17 cellular contexts compared by ENCODE assay signal in genomic region chr12:20398720-20399119, GRCh38. TPM values are rescaled to one million over a fixed set of nuclear protein-coding genes. Genes with fewer than 3 reads are reported as not detected.
"Had no signal": no experiment of that assay in that cellular context is flagged by ENCODE, and none has a peak within 500 bp of the region (broad histone marks: within the 10 kb centered on the region; RNA-seq: fewer than 3 reads in every experiment).

No MANE protein-coding gene starts in this region.

- DNase-seq: activated CD4-positive, alpha-beta memory T cell treated with anti-CD3 and anti-CD28 coated beads, Interleukin-2, amount 10 ng/mL, durations not matched to agents 7 days and 5 days; activated CD4-positive, alpha-beta T cell treated with anti-CD3 and anti-CD28 coated beads for 36 hours; activated naive CD4-positive, alpha-beta T cell treated with anti-CD3 and anti-CD28 coated beads, Interleukin-2, amount 10 ng/mL, durations not matched to agents 7 days and 5 days; activated T-cell treated with anti-CD3 and anti-CD28 coated beads, Interleukin-2, amount 50 U/mL, for 24 hours; islet precursor cell; mammary epithelial cell; naive B cell; T-helper 9 cell had no signal

- H3K4me1 ChIP-seq: adrenal gland, parathyroid adenoma, vagina had no signal

- H3K9me3 Mint-ChIP-seq: activated CD4-positive, alpha-beta memory T cell treated with anti-CD3 and anti-CD28 coated beads, Interleukin-2, amount 10 ng/mL, durations not matched to agents 7 days and 5 days; activated naive CD4-positive, alpha-beta T cell treated with anti-CD3 and anti-CD28 coated beads, Interleukin-2, amount 10 ng/mL, durations not matched to agents 7 days and 5 days; activated T-cell treated with anti-CD3 and anti-CD28 coated beads, Interleukin-2, amount 50 U/mL, for 24 hours had no signal

- ATAC-seq: activated CD4-positive, alpha-beta T cell treated with anti-CD3 and anti-CD28 coated beads for 36 hours; gastroesophageal sphincter; left lobe of liver; stimulated activated memory B cell treated with anti-CD40 and anti-IgM and Interleukin-4, amounts not matched to agents 10 μg/mL and 1 μg/mL and 100 μg/mL, for 72 hours had no signal

- H3K9ac ChIP-seq: parathyroid adenoma had no signal

- H3K27ac Mint-ChIP-seq: activated CD4-positive, alpha-beta memory T cell treated with anti-CD3 and anti-CD28 coated beads, Interleukin-2, amount 10 ng/mL, durations not matched to agents 7 days and 5 days; activated CD4-positive, alpha-beta T cell treated with anti-CD3 and anti-CD28 coated beads for 36 hours; activated naive CD4-positive, alpha-beta T cell treated with anti-CD3 and anti-CD28 coated beads, Interleukin-2, amount 10 ng/mL, durations not matched to agents 7 days and 5 days; activated T-cell treated with anti-CD3 and anti-CD28 coated beads, Interleukin-2, amount 50 U/mL, for 24 hours; stimulated activated memory B cell treated with anti-CD40 and anti-IgM and Interleukin-4, amounts not matched to agents 10 μg/mL and 1 μg/mL and 100 μg/mL, for 72 hours had no signal

- H3K4me3 ChIP-seq: adrenal gland, cardiac muscle cell, gastroesophageal sphincter, tibial nerve, vagina had no signal

- H3K36me3 ChIP-seq: adrenal gland, cardiac muscle cell, gastroesophageal sphincter, tibial nerve, vagina had no signal

- H3K4me1 Mint-ChIP-seq: activated CD4-positive, alpha-beta T cell treated with anti-CD3 and anti-CD28 coated beads for 36 hours; naive B cell; stimulated activated memory B cell treated with anti-CD40 and anti-IgM and Interleukin-4, amounts not matched to agents 10 μg/mL and 1 μg/mL and 100 μg/mL, for 72 hours had no signal

- H3K27ac ChIP-seq: adrenal gland, cardiac muscle cell, gastroesophageal sphincter, parathyroid adenoma, tibial nerve, vagina, VCaP had no signal

- H3K9me3 ChIP-seq: adrenal gland, gastroesophageal sphincter, tibial nerve, vagina had no signal

- H3K27me3 ChIP-seq: adrenal gland, cardiac muscle cell, gastroesophageal sphincter, tibial nerve, vagina had no signal

- H3K4me3 Mint-ChIP-seq: activated CD4-positive, alpha-beta memory T cell treated with anti-CD3 and anti-CD28 coated beads, Interleukin-2, amount 10 ng/mL, durations not matched to agents 7 days and 5 days; activated CD4-positive, alpha-beta T cell treated with anti-CD3 and anti-CD28 coated beads for 36 hours; activated naive CD4-positive, alpha-beta T cell treated with anti-CD3 and anti-CD28 coated beads, Interleukin-2, amount 10 ng/mL, durations not matched to agents 7 days and 5 days; activated T-cell treated with anti-CD3 and anti-CD28 coated beads, Interleukin-2, amount 50 U/mL, for 24 hours; naive B cell; stimulated activated memory B cell treated with anti-CD40 and anti-IgM and Interleukin-4, amounts not matched to agents 10 μg/mL and 1 μg/mL and 100 μg/mL, for 72 hours had no signal

- H3K36me3 Mint-ChIP-seq: activated naive CD4-positive, alpha-beta T cell treated with anti-CD3 and anti-CD28 coated beads, Interleukin-2, amount 10 ng/mL, durations not matched to agents 7 days and 5 days; naive B cell; stimulated activated memory B cell treated with anti-CD40 and anti-IgM and Interleukin-4, amounts not matched to agents 10 μg/mL and 1 μg/mL and 100 μg/mL, for 72 hours had no signal

- H3K27me3 Mint-ChIP-seq: activated CD4-positive, alpha-beta memory T cell treated with anti-CD3 and anti-CD28 coated beads, Interleukin-2, amount 10 ng/mL, durations not matched to agents 7 days and 5 days; activated CD4-positive, alpha-beta T cell treated with anti-CD3 and anti-CD28 coated beads for 36 hours; activated naive CD4-positive, alpha-beta T cell treated with anti-CD3 and anti-CD28 coated beads, Interleukin-2, amount 10 ng/mL, durations not matched to agents 7 days and 5 days; activated T-cell treated with anti-CD3 and anti-CD28 coated beads, Interleukin-2, amount 50 U/mL, for 24 hours; naive B cell; stimulated activated memory B cell treated with anti-CD40 and anti-IgM and Interleukin-4, amounts not matched to agents 10 μg/mL and 1 μg/mL and 100 μg/mL, for 72 hours had no signal

RNA-seq across cellular contexts. Expression of gene PDE3A, which starts 30.4 kb away (rescaled TPM):
- total RNA-seq: activated CD4-positive, alpha-beta memory T cell treated with anti-CD3 and anti-CD28 coated beads, Interleukin-2, amount 10 ng/mL, durations not matched to agents 7 days and 5 days; activated CD4-positive, alpha-beta T cell treated with anti-CD3 and anti-CD28 coated beads for 36 hours had no signal
- polyA plus RNA-seq: mammary epithelial cell had no signal
